ENCODE assay signal across 19 cellular contexts in genomic region chr11:77475206-77475605, GRCh38. TPM values are rescaled to one million over a fixed set of nuclear protein-coding genes. Genes with fewer than 3 reads are reported as not detected.
DNase-seq lines count a peak whose midpoint lies in the region; ATAC-seq, FAIRE-seq and TF ChIP-seq lines count a peak whose summit lies in the region.
"Had no signal": no experiment of that assay in that cellular context is flagged by ENCODE, and none has a peak within 500 bp of the region (broad histone marks: within the 10 kb centered on the region; RNA-seq: fewer than 3 reads in every experiment).

No MANE protein-coding gene starts in this region.

- POLR2A ChIA-PET in activated CD4-positive, alpha-beta T cell treated with anti-CD3 and anti-CD28 coated beads for 36 hours (lab: Charles Lee) = no interaction called here
- POLR2A ChIA-PET in OCI-LY7 (lab: Charles Lee) = interaction anchor here (1.0 to 1.1 kb wide), 3 partner anchors 14 to 107 kb away, joined by 3 to 6 read pairs (median 3); no protein-coding TSS in a partner anchor

- no peaks in the 10 kb centered on the region for H3K9me3 ChIP-seq in T-helper 17 cell (ENCODE audit: control insufficient read depth, low read length, poor library complexity, severe bottlenecking)
- H3K9me3 ChIP-seq in pancreas = no peaks in the 10 kb centered on the region
- no peaks in the 10 kb centered on the region for H3K9me3 ChIP-seq in OCI-LY7 (ENCODE audit: low read length)
- H3K9me3 ChIP-seq: A549, left ventricle myocardium inferior, MG63, thyroid gland had no signal

- H3K4me3 Mint-ChIP-seq in activated CD4-positive, alpha-beta T cell treated with anti-CD3 and anti-CD28 coated beads for 36 hours = peak overlapping the region; percentile 3
- H3K4me3 Mint-ChIP-seq in T-helper 17 cell = peak overlapping the region; percentile 93

- peaks cover 4% of the 10 kb centered on the region for H3K4me1 Mint-ChIP-seq in activated CD4-positive, alpha-beta T cell treated with anti-CD3 and anti-CD28 coated beads for 36 hours
- H3K4me1 Mint-ChIP-seq in T-helper 17 cell = peaks cover 13% of the 10 kb centered on the region

- H3K9me3 Mint-ChIP-seq in activated CD4-positive, alpha-beta T cell treated with anti-CD3 and anti-CD28 coated beads for 36 hours (ENCODE audit: low read depth) = no peaks in the 10 kb centered on the region

- DNase-seq in activated CD4-positive, alpha-beta T cell treated with anti-CD3 and anti-CD28 coated beads for 36 hours = no peak
- no peak for DNase-seq in activated CD4-positive, alpha-beta T cell treated with anti-CD3 and anti-CD28 coated beads, Interleukin-2, amount 50 U/mL, for 4 hours
- DNase-seq in T-helper 17 cell (no peak), epithelial cell of prostate (ENCODE audit: low read depth, low spot score) (no peak), pancreas (no peak), OCI-LY7 (ENCODE audit: low spot score) (no peak), OCI-M1 (lab: John Stamatoyannopoulos, UW) (no peak), NCI-H345 treated with DMSO at 0.1 percent for 48 hours (lab: John Stamatoyannopoulos, UW; ENCODE audit: unreplicated experiment) (no peak)
- DNase-seq: HCEC 1CT; left ventricle myocardium inferior; MG63; NCI-H2107; NK-92 treated with Interleukin-12 subunit alpha and Interleukin-12 subunit beta, amount 100 ng/mL, for 24 hours; stimulated activated CD4-positive, alpha-beta T cell treated with anti-CD3 and anti-CD28 coated beads, Interleukin-12 subunit alpha, Interleukin-12 subunit beta, amount 100 ng/mL, for 4 hours had no signal

- no peak for TF ChIP-seq CTCF in pancreas (IDR thresholded peaks at IDR 0.05)
- TF ChIP-seq CTCF in OCI-LY7 (conservative IDR thresholded peaks at IDR 0.05; ENCODE audit: low read length) = no peak

- 40 to 45% methylated on average over 5 of the region's 5 CpGs for WGBS in pancreas, 2 donors

- BruUV-seq in OCI-LY7 (replicated peaks; lab: Mats Ljungman, UMichigan) = no TSS peak

- no peak overlapping the region for H3K4me3 ChIP-seq in pancreas
- no peak overlapping the region for H3K4me3 ChIP-seq in OCI-LY7 (ENCODE audit: low read depth, low read length, poor library complexity, severe bottlenecking)

- H3K27me3 ChIP-seq in pancreas = no peaks in the 10 kb centered on the region
- H3K27me3 ChIP-seq: thyroid gland had no signal

- no peaks in the 10 kb centered on the region for H3K36me3 Mint-ChIP-seq in activated CD4-positive, alpha-beta T cell treated with anti-CD3 and anti-CD28 coated beads for 36 hours (ENCODE audit: low read depth)
- peaks cover 3% of the 10 kb centered on the region for H3K36me3 Mint-ChIP-seq in T-helper 17 cell (ENCODE audit: low read depth)

- no peak overlapping the region for H3K27ac Mint-ChIP-seq in activated CD4-positive, alpha-beta T cell treated with anti-CD3 and anti-CD28 coated beads for 36 hours
- H3K27ac Mint-ChIP-seq in T-helper 17 cell = peak overlapping the region; percentile 96

- intact Hi-C loops in activated CD4-positive, alpha-beta T cell treated with anti-CD3 and anti-CD28 coated beads for 36 hours (cut with DNase I, micrococcal nuclease) = loop anchor here in 1 of 2 experiments (10.0 kb wide), 1 partner anchor 520 kb away; the partner anchor contains the start of gene INTS4
- intact Hi-C loops in pancreas (cut with DNase I) (no loop called here), OCI-LY7 (cut with micrococcal nuclease; ENCODE audit: unreplicated experiment) (no loop called here)

- no peak for FAIRE-seq in pancreas (lab: Jason Lieb, UNC)
- FAIRE-seq: A549, D721Med had no signal

- no peak overlapping the region for H3K4me2 ChIP-seq in OCI-LY7 (ENCODE audit: low read length)

- H3K27ac ChIP-seq in epithelial cell of prostate (peak overlapping the region; percentile 45), pancreas (peak overlapping the region; percentile 68 to 91 (median 81)), OCI-LY7 (ENCODE audit: low read depth, low read length, poor library complexity, severe bottlenecking) (no peak overlapping the region)
- H3K27ac ChIP-seq: left ventricle myocardium inferior, SK-N-MC had no signal

- H3K36me3 ChIP-seq in pancreas = no peaks in the 10 kb centered on the region
- no peaks in the 10 kb centered on the region for H3K36me3 ChIP-seq in OCI-LY7 (ENCODE audit: insufficient read depth, low read length)
- H3K36me3 ChIP-seq: left ventricle myocardium inferior, MG63, thyroid gland had no signal

- H4K20me1 ChIP-seq in OCI-LY7 (ENCODE audit: insufficient read depth, low read length) = no peaks in the 10 kb centered on the region

- CTCF ChIA-PET in activated CD4-positive, alpha-beta T cell treated with anti-CD3 and anti-CD28 coated beads for 36 hours (lab: Charles Lee) = no interaction called here
- CTCF ChIA-PET in OCI-LY7 (lab: Charles Lee; ENCODE audit: unreplicated experiment) = no interaction called here

- no peak overlapping the region for H2AFZ ChIP-seq in OCI-LY7 (ENCODE audit: low read length)

- ATAC-seq in activated CD4-positive, alpha-beta T cell treated with anti-CD3 and anti-CD28 coated beads for 36 hours = no peak
- ATAC-seq in T-helper 17 cell = no peak
- no peak for ATAC-seq in pancreas
- ATAC-seq: A549 had no signal

- peaks cover 13% of the 10 kb centered on the region for H3K27me3 Mint-ChIP-seq in activated CD4-positive, alpha-beta T cell treated with anti-CD3 and anti-CD28 coated beads for 36 hours
- peaks cover 3% of the 10 kb centered on the region for H3K27me3 Mint-ChIP-seq in T-helper 17 cell

- no peaks in the 10 kb centered on the region for H3K79me2 ChIP-seq in OCI-LY7 (ENCODE audit: insufficient read depth, low read depth, low read length)
- H3K79me2 ChIP-seq: parathyroid adenoma had no signal

- H3K9me2 ChIP-seq in OCI-LY7 (ENCODE audit: insufficient read depth, low read length) = no peaks in the 10 kb centered on the region

- peaks cover 12 to 23% (median 21%) of the 10 kb centered on the region in 3 donors for H3K4me1 ChIP-seq in pancreas
- no peaks in the 10 kb centered on the region for H3K4me1 ChIP-seq in OCI-LY7 (ENCODE audit: insufficient read depth, low read length, poor library complexity, severe bottlenecking)
- H3K4me1 ChIP-seq: A549, parathyroid adenoma had no signal

RNA-seq across cellular contexts. Expression of gene PAK1, which starts 1.3 kb away (rescaled TPM):
- 10 to 100 TPM; 38.2 to 43.9 TPM for total RNA-seq in activated CD4-positive, alpha-beta T cell treated with anti-CD3 and anti-CD28 coated beads for 36 hours
- total RNA-seq in T-helper 17 cell (10 to 100 TPM; 13.1 to 16.7 TPM), pancreas (10 to 100 TPM; 18.0 to 40.0 (median 22.3) TPM), OCI-LY7 (2022) (3.4 and 3.6 TPM in 2 replicates)
- polyA plus RNA-seq in pancreas = 10 to 100 TPM in 1 of 2 donors, 1 to 10 TPM in 1; 9.0 to 15.1 TPM
- 1.0 and 1.1 TPM in 2 replicates for total RNA-seq in OCI-LY7 (2014; rRNA removed; shearing (Covaris generic))
